Comparison of ENCODE assay signal across 7 cellular contexts in genomic region chr7:148699772-148700629, GRCh38. TPM values are rescaled to one million over a fixed set of nuclear protein-coding genes. Genes with fewer than 3 reads are reported as not detected.
DNase-seq lines count a peak whose midpoint lies in the region; ATAC-seq lines count a peak whose summit lies in the region.

No MANE protein-coding gene starts in this region.

- no peaks in the 10 kb centered on the region for H3K36me3 ChIP-seq in KOPT-K1 (ENCODE audit: insufficient read depth, low read length)
- no peaks in the 10 kb centered on the region for H3K36me3 ChIP-seq in skeletal muscle satellite cell (ENCODE audit: insufficient read depth, low read length)

- peak overlapping the region; percentile 75 for H3K4me2 ChIP-seq in skeletal muscle satellite cell (ENCODE audit: low read length)

- H3K4me1 ChIP-seq in skeletal muscle satellite cell (ENCODE audit: control insufficient read depth, insufficient read depth, low read length): peaks cover 29% of the 10 kb centered on the region

- H3K36me3 Mint-ChIP-seq in activated T-helper 17 cell treated with anti-CD3 and anti-CD28 coated beads, Interleukin-2, amount 50 U/mL, for 72 hours (ENCODE audit: low read depth): peaks cover 39% of the 10 kb centered on the region

- H3K27ac Mint-ChIP-seq in activated T-helper 17 cell treated with anti-CD3 and anti-CD28 coated beads, Interleukin-2, amount 50 U/mL, for 72 hours: peak overlapping the region; percentile 95

- no peaks in the 10 kb centered on the region for H3K27me3 ChIP-seq in skeletal muscle satellite cell (ENCODE audit: control insufficient read depth, insufficient read depth, low read length)

- ATAC-seq in GM21528 (IDR thresholded peaks at IDR 0.05; ENCODE audit: low FRiP score, unreplicated experiment): peak; percentile 38
- ATAC-seq in activated T-helper 17 cell treated with anti-CD3 and anti-CD28 coated beads, Interleukin-2, amount 50 U/mL, for 72 hours (replicated peaks): no peak

- H3K27me3 Mint-ChIP-seq in activated T-helper 17 cell treated with anti-CD3 and anti-CD28 coated beads, Interleukin-2, amount 50 U/mL, for 72 hours: no peaks in the 10 kb centered on the region

- no peaks in the 10 kb centered on the region for H3K9me3 ChIP-seq in KOPT-K1 (ENCODE audit: insufficient read depth, low read length, poor library complexity, severe bottlenecking)
- no peaks in the 10 kb centered on the region for H3K9me3 ChIP-seq in skeletal muscle satellite cell (replicated peaks; ENCODE audit: low read length)

- H3K4me3 ChIP-seq in iPS-11a (ENCODE audit: low read depth, low read length) (peak overlapping the region; percentile 84), skeletal muscle satellite cell (ENCODE audit: low read length) (peak overlapping the region; percentile 92)

- H3K9me3 Mint-ChIP-seq in activated T-helper 17 cell treated with anti-CD3 and anti-CD28 coated beads, Interleukin-2, amount 50 U/mL, for 72 hours: no peaks in the 10 kb centered on the region

- H3K27ac ChIP-seq in KOPT-K1 (ENCODE audit: low read depth, low read length, poor library complexity, severe bottlenecking): peak overlapping the region; percentile 79

- H3K4me1 Mint-ChIP-seq in activated T-helper 17 cell treated with anti-CD3 and anti-CD28 coated beads, Interleukin-2, amount 50 U/mL, for 72 hours: peaks cover 53% of the 10 kb centered on the region

- H3K9ac ChIP-seq in skeletal muscle satellite cell (ENCODE audit: low read depth, low read length): peak overlapping the region; percentile 98

- DNase-seq in EL (peak; percentile 43), LoVo (ENCODE audit: low spot score) (no peak)

- H3K4me3 Mint-ChIP-seq in activated T-helper 17 cell treated with anti-CD3 and anti-CD28 coated beads, Interleukin-2, amount 50 U/mL, for 72 hours: peak overlapping the region; percentile 90

RNA-seq across cellular contexts. Expression of gene CUL1, which starts 1.3 kb away (rescaled TPM):
- 10 to 100 TPM; 61.4 to 61.7 TPM for total RNA-seq in activated T-helper 17 cell treated with anti-CD3 and anti-CD28 coated beads, Interleukin-2, amount 50 U/mL, for 72 hours
- 36.5 and 40.8 TPM in 2 replicates for total RNA-seq in skeletal muscle satellite cell (2012; rRNA removed)
